20 cellular contexts compared by ENCODE assay signal in genomic region chr11:44579172-44579804, GRCh38. TPM values are rescaled to one million over a fixed set of nuclear protein-coding genes. Genes with fewer than 3 reads are reported as not detected.
DNase-seq lines count a peak whose midpoint lies in the region; ATAC-seq, FAIRE-seq and TF ChIP-seq lines count a peak whose summit lies in the region.
"Had no signal": no experiment of that assay in that cellular context is flagged by ENCODE, and none has a peak within 500 bp of the region (broad histone marks: within the 10 kb centered on the region; RNA-seq: fewer than 3 reads in every experiment).

No MANE protein-coding gene starts in this region.

- no peaks in the 10 kb centered on the region for H4K20me1 ChIP-seq in endothelial cell of umbilical vein (replicated peaks; ENCODE audit: control insufficient read depth, extremely low read depth, insufficient read depth, low read length)

- dilution Hi-C loops in endothelial cell of umbilical vein (cut with MboI; ENCODE audit: extremely low pct_ligation_motif_present, low sequenced_read_pairs) = no loop called here

- H3K27ac ChIP-seq in KOPT-K1 (ENCODE audit: low read depth, low read length, poor library complexity, severe bottlenecking) (peak overlapping the region; percentile 100), endothelial cell of umbilical vein (ENCODE audit: insufficient read depth, low read depth, low read length) (no peak overlapping the region), skin epidermis (peak overlapping the region in 12 of 21 experiments; percentile 4 to 76 (median 52))
- H3K27ac ChIP-seq: sigmoid colon had no signal

- peak overlapping the region; percentile 41 for H3K27ac Mint-ChIP-seq in activated CD4-positive, alpha-beta T cell treated with anti-CD3 and anti-CD28 coated beads, Interleukin-2, amount 10 ng/mL, durations not matched to agents 7 days and 5 days
- H3K27ac Mint-ChIP-seq in activated CD4-positive, alpha-beta T cell treated with anti-CD3 and anti-CD28 coated beads for 36 hours = no peak overlapping the region
- H3K27ac Mint-ChIP-seq: CD8-positive, alpha-beta T cell; type B pancreatic cell had no signal

- no peak for TF ChIP-seq POLR2A in endothelial cell of umbilical vein (IDR thresholded peaks at IDR 0.05; ENCODE audit: low read depth, low read length)

- CTCF ChIA-PET in activated CD4-positive, alpha-beta T cell treated with anti-CD3 and anti-CD28 coated beads, Interleukin-2, amount 10 ng/mL, durations not matched to agents 7 days and 5 days (lab: Charles Lee) = interaction anchor here (1.6 kb wide), 1 partner anchor 10 kb away, joined by 5 read pairs; no protein-coding TSS in a partner anchor
- CTCF ChIA-PET in activated CD4-positive, alpha-beta T cell treated with anti-CD3 and anti-CD28 coated beads for 36 hours (lab: Charles Lee) = no interaction called here
- CTCF ChIA-PET in endothelial cell of umbilical vein (lab: Charles Lee) = interaction anchor here (1.8 to 2.7 kb wide), 2 partner anchors 13 to 38 kb away, joined by 6 to 8 read pairs; partner anchors contain the start of gene CD82

- TF ChIP-seq CTCF in endothelial cell of umbilical vein (IDR thresholded peaks at IDR 0.05; ENCODE audit: extremely low read depth in 1 of 2, insufficient read depth in 1 of 2, low read depth in 1 of 2, low read length in 2 of 2) = no peak

- no peak for FAIRE-seq in endothelial cell of umbilical vein (lab: Jason Lieb, UNC)
- FAIRE-seq: A204.1, HTR-8/SVneo had no signal

- intact Hi-C loops in activated CD4-positive, alpha-beta T cell treated with anti-CD3 and anti-CD28 coated beads for 36 hours (cut with DNase I, micrococcal nuclease) = no loop called here
- intact Hi-C loops in endothelial cell of umbilical vein (cut with micrococcal nuclease) = no loop called here

- no peaks in the 10 kb centered on the region for H3K4me1 ChIP-seq in endothelial cell of umbilical vein (ENCODE audit: control insufficient read depth, extremely low read depth, insufficient read depth, low read length)
- H3K4me1 ChIP-seq: HAP-1 had no signal

- H3K4me1 Mint-ChIP-seq in activated CD4-positive, alpha-beta T cell treated with anti-CD3 and anti-CD28 coated beads, Interleukin-2, amount 10 ng/mL, durations not matched to agents 7 days and 5 days = peaks cover 55% of the 10 kb centered on the region
- peaks cover 66% of the 10 kb centered on the region for H3K4me1 Mint-ChIP-seq in activated CD4-positive, alpha-beta T cell treated with anti-CD3 and anti-CD28 coated beads for 36 hours

- no peaks in the 10 kb centered on the region for H3K9me1 ChIP-seq in endothelial cell of umbilical vein (replicated peaks; ENCODE audit: control insufficient read depth, extremely low read depth, insufficient read depth, low read length)

- POLR2A ChIA-PET in activated CD4-positive, alpha-beta T cell treated with anti-CD3 and anti-CD28 coated beads, Interleukin-2, amount 10 ng/mL, durations not matched to agents 7 days and 5 days (lab: Charles Lee) = no interaction called here
- POLR2A ChIA-PET in activated CD4-positive, alpha-beta T cell treated with anti-CD3 and anti-CD28 coated beads for 36 hours (lab: Charles Lee) = interaction anchor here (1.0 kb wide), 1 partner anchor 14 kb away, joined by 3 read pairs; no protein-coding TSS in a partner anchor
- POLR2A ChIA-PET in endothelial cell of umbilical vein (lab: Charles Lee) = no interaction called here

- H3K4me2 ChIP-seq in endothelial cell of umbilical vein (ENCODE audit: insufficient read depth, low read length) = no peak overlapping the region

- no peak for ATAC-seq in activated CD4-positive, alpha-beta T cell treated with anti-CD3 and anti-CD28 coated beads for 36 hours
- ATAC-seq in SK-N-SH treated with all-trans-retinoic acid at 6 μM for 48 hours = no peak
- ATAC-seq: CD8-positive, alpha-beta T cell had no signal

- H3K79me2 ChIP-seq in endothelial cell of umbilical vein (ENCODE audit: control insufficient read depth, insufficient read depth, low read length) = no peaks in the 10 kb centered on the region

- DNase-seq in activated CD4-positive, alpha-beta T cell treated with anti-CD3 and anti-CD28 coated beads, Interleukin-2, amount 10 ng/mL, durations not matched to agents 7 days and 5 days = no peak
- no peak for DNase-seq in activated CD4-positive, alpha-beta T cell treated with anti-CD3 and anti-CD28 coated beads for 36 hours
- DNase-seq in endothelial cell of umbilical vein (ENCODE audit: low read depth, low spot score) = peak; percentile 28
- DNase-seq in activated CD8-positive, alpha-beta memory T cell treated with anti-CD3 and anti-CD28 coated beads, Interleukin-2, amount 50 U/mL, for 4 hours = no peak
- DNase-seq in SIG-M5 (lab: John Stamatoyannopoulos, UW) = no peak
- DNase-seq: amniotic stem cell; CD8-positive, alpha-beta T cell; MM.1S; NCI-H1930; NCI-H510A; sigmoid colon; stimulated activated CD4-positive, alpha-beta T cell treated with anti-CD3 and anti-CD28 coated beads, Interleukin-4, amount 100 ng/mL, for 1 hour; stimulated activated CD8-positive, alpha-beta memory T cell treated with anti-CD3 and anti-CD28 coated beads, Interleukin-4, amount 100 ng/mL, for 48 hours had no signal

- H3K36me3 ChIP-seq in KOPT-K1 (ENCODE audit: insufficient read depth, low read length) (peaks cover 88% of the 10 kb centered on the region), endothelial cell of umbilical vein (ENCODE audit: control insufficient read depth in 2 of 2, extremely low read depth in 1 of 2, insufficient read depth in 2 of 2, low read length in 2 of 2) (no peaks in the 10 kb centered on the region)
- H3K36me3 ChIP-seq: HAP-1, sigmoid colon had no signal

- H3K9me3 Mint-ChIP-seq in activated CD4-positive, alpha-beta T cell treated with anti-CD3 and anti-CD28 coated beads, Interleukin-2, amount 10 ng/mL, durations not matched to agents 7 days and 5 days = peaks cover 8% of the 10 kb centered on the region
- no peaks in the 10 kb centered on the region for H3K9me3 Mint-ChIP-seq in activated CD4-positive, alpha-beta T cell treated with anti-CD3 and anti-CD28 coated beads for 36 hours (ENCODE audit: low read depth)
- H3K9me3 Mint-ChIP-seq: CD8-positive, alpha-beta T cell; type B pancreatic cell had no signal

- H3K9ac ChIP-seq in endothelial cell of umbilical vein (replicated peaks; ENCODE audit: extremely low read depth, insufficient read depth, low read length) = no peak overlapping the region

- H3K9me3 ChIP-seq in KOPT-K1 (ENCODE audit: insufficient read depth, low read length, poor library complexity, severe bottlenecking) (no peaks in the 10 kb centered on the region), endothelial cell of umbilical vein (replicated peaks; ENCODE audit: control insufficient read depth, insufficient read depth, low read length) (no peaks in the 10 kb centered on the region)
- H3K9me3 ChIP-seq: HAP-1 had no signal

- no peaks in the 10 kb centered on the region for H3K27me3 Mint-ChIP-seq in activated CD4-positive, alpha-beta T cell treated with anti-CD3 and anti-CD28 coated beads, Interleukin-2, amount 10 ng/mL, durations not matched to agents 7 days and 5 days
- H3K27me3 Mint-ChIP-seq in activated CD4-positive, alpha-beta T cell treated with anti-CD3 and anti-CD28 coated beads for 36 hours = no peaks in the 10 kb centered on the region
- H3K27me3 Mint-ChIP-seq: type B pancreatic cell had no signal

- H2AFZ ChIP-seq in endothelial cell of umbilical vein (ENCODE audit: low read depth, low read length) = no peak overlapping the region

- no TSS peak for BruUV-seq in endothelial cell of umbilical vein (replicated peaks; lab: Mats Ljungman, UMichigan)

- H3K4me3 ChIP-seq in endothelial cell of umbilical vein (replicated peaks in 1 of 3; ENCODE audit: insufficient read depth in 1 of 3, low read depth in 1 of 3, low read length in 3 of 3) = no peak overlapping the region
- H3K4me3 ChIP-seq in skin epidermis = no peak overlapping the region
- H3K4me3 ChIP-seq: HAP-1, sigmoid colon had no signal

- H3K27me3 ChIP-seq in endothelial cell of umbilical vein (ENCODE audit: control insufficient read depth in 2 of 2, insufficient read depth in 2 of 2, low read length in 2 of 2) = no peaks in the 10 kb centered on the region
- H3K27me3 ChIP-seq: sigmoid colon had no signal

- peaks cover 42% of the 10 kb centered on the region for H3K36me3 Mint-ChIP-seq in activated CD4-positive, alpha-beta T cell treated with anti-CD3 and anti-CD28 coated beads, Interleukin-2, amount 10 ng/mL, durations not matched to agents 7 days and 5 days (ENCODE audit: low read depth)
- peaks cover 57% of the 10 kb centered on the region for H3K36me3 Mint-ChIP-seq in activated CD4-positive, alpha-beta T cell treated with anti-CD3 and anti-CD28 coated beads for 36 hours (ENCODE audit: low read depth)

- no peak overlapping the region for H3K4me3 Mint-ChIP-seq in activated CD4-positive, alpha-beta T cell treated with anti-CD3 and anti-CD28 coated beads, Interleukin-2, amount 10 ng/mL, durations not matched to agents 7 days and 5 days
- no peak overlapping the region for H3K4me3 Mint-ChIP-seq in activated CD4-positive, alpha-beta T cell treated with anti-CD3 and anti-CD28 coated beads for 36 hours
- H3K4me3 Mint-ChIP-seq: CD8-positive, alpha-beta T cell had no signal

TF ChIP-seq in endothelial cell of umbilical vein, 7 proteins besides CTCF, POLR2A, EP300 and RAD21 (continues in another document):
- TF ChIP-seq MYC (IDR thresholded peaks at IDR 0.05; ENCODE audit: low read depth, low read length) (no peak), GATA2 (IDR thresholded peaks at IDR 0.05; ENCODE audit: insufficient read depth, insufficient read length, low read depth, low read length) (no peak), POLR2AphosphoS5 (IDR thresholded peaks at IDR 0.05; ENCODE audit: insufficient read depth, low read depth, low read length) (no peak)

TF ChIP-seq in SK-N-SH treated with all-trans-retinoic acid at 6 μM for 48 hours, 23 proteins besides CTCF, POLR2A, EP300 and RAD21 (continues in another document):
- TF ChIP-seq ZNF8 (CRISPR knock-in tag; IDR thresholded peaks at IDR 0.05) (no peak), RARB (CRISPR knock-in tag; IDR thresholded peaks at IDR 0.05) (no peak), OSR1 (CRISPR knock-in tag; IDR thresholded peaks at IDR 0.05) (no peak), ZFP3 (CRISPR knock-in tag; IDR thresholded peaks at IDR 0.05) (no peak)

RNA-seq across cellular contexts. Expression of gene CD82, which starts 13.8 kb away (rescaled TPM):
- 100 to 1,000 TPM; 126 to 128 TPM for total RNA-seq in activated CD4-positive, alpha-beta T cell treated with anti-CD3 and anti-CD28 coated beads, Interleukin-2, amount 10 ng/mL, durations not matched to agents 7 days and 5 days
- total RNA-seq in activated CD4-positive, alpha-beta T cell treated with anti-CD3 and anti-CD28 coated beads for 36 hours = 100 to 1,000 TPM; 239 to 272 TPM
- 24.9 and 25.2 TPM in 2 replicates for total RNA-seq in endothelial cell of umbilical vein
- 14.9 and 17.9 TPM in 2 replicates for polyA plus RNA-seq in endothelial cell of umbilical vein
- polyA plus RNA-seq in endothelial cell of umbilical vein (2011; cell fraction: cytosol; rRNA removed) = 21.1 and 23.3 TPM in 2 replicates
- 6.7 and 8.7 TPM in 2 replicates for polyA plus RNA-seq in endothelial cell of umbilical vein (2011; cell fraction: nucleus; rRNA removed)
- 18.3 and 18.6 TPM in 2 replicates for polyA plus RNA-seq in endothelial cell of umbilical vein (2012)
- 19.7 and 20.5 TPM in 2 replicates for polyA minus RNA-seq in endothelial cell of umbilical vein
- 9.4 TPM for polyA minus RNA-seq in endothelial cell of umbilical vein (2011; cell fraction: cytosol; rRNA and poly(A)+ RNA removed)
- polyA minus RNA-seq in endothelial cell of umbilical vein (2011; cell fraction: nucleus; rRNA and poly(A)+ RNA removed) = 3.1 and 4.8 TPM in 2 replicates
